8 cellular contexts compared by ENCODE assay signal in genomic region chr13:30142502-30143211, GRCh38.
DNase-seq lines count a peak whose midpoint lies in the region; ATAC-seq, FAIRE-seq and TF ChIP-seq lines count a peak whose summit lies in the region.

No MANE protein-coding gene starts in this region.

- peak overlapping the region; percentile 69 for H3K9ac ChIP-seq in astrocyte (ENCODE audit: low read length)

- H3K36me3 Mint-ChIP-seq in astrocyte (ENCODE audit: low read depth, unreplicated experiment): no peaks in the 10 kb centered on the region

- no peaks in the 10 kb centered on the region for H3K79me2 ChIP-seq in astrocyte (ENCODE audit: insufficient read depth, low read length)

- peak overlapping the region; percentile 64 for H3K4me2 ChIP-seq in astrocyte (ENCODE audit: low read length)

- H3K27ac Mint-ChIP-seq in astrocyte (ENCODE audit: unreplicated experiment): peak overlapping the region; percentile 67

- TF ChIP-seq POLR2A in testis (IDR thresholded peaks at IDR 0.05): no peak

- H3K4me1 ChIP-seq in astrocyte (ENCODE audit: insufficient read depth, low read length) (peaks cover 22% of the 10 kb centered on the region), testis (no peaks in the 10 kb centered on the region)

- peaks cover 7% of the 10 kb centered on the region for H3K9me3 Mint-ChIP-seq in astrocyte (ENCODE audit: unreplicated experiment)

- peaks cover 2% of the 10 kb centered on the region for H3K27me3 Mint-ChIP-seq in astrocyte (ENCODE audit: low read depth, unreplicated experiment)

- H2AFZ ChIP-seq in astrocyte (ENCODE audit: low read depth, low read length): peak overlapping the region; percentile 7

- FAIRE-seq in astrocyte (lab: Jason Lieb, UNC): peak; percentile 94

- H3K27ac ChIP-seq in astrocyte (ENCODE audit: low read depth, low read length): peak overlapping the region; percentile 79
- no peak overlapping the region for H3K27ac ChIP-seq in testis

- DNase-seq in AG10803 (ENCODE audit: low read depth): peak; percentile 100
- DNase-seq in HPDE6-E6E7 (ENCODE audit: extremely low spot score): peak; percentile 26
- DNase-seq in astrocyte (ENCODE audit: low read depth): peak; percentile 98
- no peak for DNase-seq in left lobe of liver (ENCODE audit: low spot score)
- peak; percentile 22 for DNase-seq in testis
- no peak for DNase-seq in NCI-H2107 treated with DMSO at 0.1 percent for 48 hours (lab: John Stamatoyannopoulos, UW; ENCODE audit: unreplicated experiment)
- DNase-seq in CD1c-positive myeloid dendritic cell (ENCODE audit: extremely low spot score): no peak

- H3K4me3 Mint-ChIP-seq in astrocyte (ENCODE audit: unreplicated experiment): no peak overlapping the region

- peak overlapping the region; percentile 27 for H3K4me3 ChIP-seq in AG10803 (ENCODE audit: low read length)
- H3K4me3 ChIP-seq in astrocyte (ENCODE audit: insufficient read depth, low read depth, low read length): no peak overlapping the region
- no peak overlapping the region for H3K4me3 ChIP-seq in testis

- H3K4me1 Mint-ChIP-seq in astrocyte (ENCODE audit: low read depth, unreplicated experiment): peaks cover 15% of the 10 kb centered on the region

- 40 to 51% methylated on average over 4 to 13 of the region's 13 CpGs for WGBS in testis, 2 donors

- H3K9me3 ChIP-seq in astrocyte (ENCODE audit: insufficient read depth, low read depth, low read length): peaks cover 5% of the 10 kb centered on the region
- H3K9me3 ChIP-seq in testis: no peaks in the 10 kb centered on the region

- no peaks in the 10 kb centered on the region for H4K20me1 ChIP-seq in astrocyte (ENCODE audit: insufficient read depth, low read length)

- H3K36me3 ChIP-seq in astrocyte (ENCODE audit: insufficient read depth, low read length) (no peaks in the 10 kb centered on the region), testis (ENCODE audit: low read depth, missing control alignments) (no peaks in the 10 kb centered on the region)

- ATAC-seq in left lobe of liver (peak; percentile 38), HG03135 (IDR thresholded peaks at IDR 0.05; ENCODE audit: unreplicated experiment) (no peak)

- H3K27me3 ChIP-seq in astrocyte (ENCODE audit: insufficient read depth, low read length): no peaks in the 10 kb centered on the region
- H3K27me3 ChIP-seq in testis: no peaks in the 10 kb centered on the region

- intact Hi-C loops in testis (cut with DNase I; ENCODE audit: low total_unique reads): no loop called here

- TF ChIP-seq CTCF in AG10803 (conservative IDR thresholded peaks at IDR 0.05; ENCODE audit: low read length) (no peak), astrocyte (IDR thresholded peaks at IDR 0.05; ENCODE audit: insufficient read depth, low read depth, low read length) (no peak), testis (IDR thresholded peaks at IDR 0.05) (no peak)

Comparison
In these comparisons a context has a peak if more than half of its experiments do, and no peak if none do; other contexts are left out.
1. DNase-seq: peak in AG10803 (single experiment), HPDE6-E6E7 (single experiment), astrocyte (single experiment) and testis (single experiment); none in left lobe of liver (single experiment), NCI-H2107 treated with DMSO at 0.1 percent for 48 hours (single experiment) and CD1c-positive myeloid dendritic cell (single experiment).